In genomic region chr11:11032072-11032471, GRCh38 we compare ENCODE assay signal across 24 cellular contexts.
"Had no signal": no experiment of that assay in that cellular context is flagged by ENCODE, and none has a peak within 500 bp of the region (broad histone marks: within the 10 kb centered on the region; RNA-seq: fewer than 3 reads in every experiment).

No MANE protein-coding gene starts in this region.

- H3K27me3 ChIP-seq: colonic mucosa, esophagus squamous epithelium, gastrocnemius medialis, heart right ventricle, left lung had no signal

- H3K9me3 ChIP-seq: colonic mucosa, esophagus squamous epithelium, gastrocnemius medialis, heart right ventricle, left lung, lower lobe of right lung had no signal

- H3K27ac ChIP-seq: colonic mucosa, epithelial cell of prostate, esophagus squamous epithelium, gastrocnemius medialis, heart right ventricle, left lung, lower lobe of right lung had no signal

- H3K4me3 Mint-ChIP-seq: dendritic cell treated with granulocyte-macrophage colony-stimulating factor and Interleukin-4, amounts not matched to agents 40 ng/mL and 50 ng/mL, for 4 days; effector memory CD8-positive, alpha-beta T cell; endodermal cell; mesothelial cell of epicardium; naive thymus-derived CD4-positive, alpha-beta T cell had no signal

- H3K27ac Mint-ChIP-seq: dendritic cell treated with granulocyte-macrophage colony-stimulating factor and Interleukin-4, amounts not matched to agents 40 ng/mL and 50 ng/mL, for 4 days; effector memory CD8-positive, alpha-beta T cell; endodermal cell; mesothelial cell of epicardium; naive thymus-derived CD4-positive, alpha-beta T cell had no signal

- H3K4me1 ChIP-seq: colonic mucosa, heart right ventricle, left lung, lower lobe of right lung had no signal

- H3K36me3 ChIP-seq: colonic mucosa, esophagus squamous epithelium, gastrocnemius medialis, heart right ventricle, left lung, lower lobe of right lung had no signal

- DNase-seq: colonic mucosa; cortex of kidney; effector CD8-positive, alpha-beta T cell; effector memory CD8-positive, alpha-beta T cell; endodermal cell; erythroblast; esophagus squamous epithelium; foreskin fibroblast; foreskin melanocyte; gastrocnemius medialis; glutamatergic neuron; head of caudate nucleus; heart right ventricle; hippocampal formation; left cardiac atrium; left lung; left ventricle myocardium superior; lower lobe of right lung; mesenchymal stem cell; naive thymus-derived CD4-positive, alpha-beta T cell had no signal

- ATAC-seq: effector memory CD8-positive, alpha-beta T cell; esophagus mucosa; gastrocnemius medialis; heart right ventricle; left cardiac atrium; left lung; left ventricle myocardium superior; lower lobe of right lung; naive thymus-derived CD4-positive, alpha-beta T cell had no signal

- H3K9me3 Mint-ChIP-seq: dendritic cell treated with granulocyte-macrophage colony-stimulating factor and Interleukin-4, amounts not matched to agents 40 ng/mL and 50 ng/mL, for 4 days; effector memory CD8-positive, alpha-beta T cell; endodermal cell; naive thymus-derived CD4-positive, alpha-beta T cell had no signal

- H3K4me3 ChIP-seq: colonic mucosa, esophagus squamous epithelium, gastrocnemius medialis, heart right ventricle, left lung, lower lobe of right lung had no signal

- H3K36me3 Mint-ChIP-seq: naive thymus-derived CD4-positive, alpha-beta T cell had no signal
